In the genomic region with DNA sequence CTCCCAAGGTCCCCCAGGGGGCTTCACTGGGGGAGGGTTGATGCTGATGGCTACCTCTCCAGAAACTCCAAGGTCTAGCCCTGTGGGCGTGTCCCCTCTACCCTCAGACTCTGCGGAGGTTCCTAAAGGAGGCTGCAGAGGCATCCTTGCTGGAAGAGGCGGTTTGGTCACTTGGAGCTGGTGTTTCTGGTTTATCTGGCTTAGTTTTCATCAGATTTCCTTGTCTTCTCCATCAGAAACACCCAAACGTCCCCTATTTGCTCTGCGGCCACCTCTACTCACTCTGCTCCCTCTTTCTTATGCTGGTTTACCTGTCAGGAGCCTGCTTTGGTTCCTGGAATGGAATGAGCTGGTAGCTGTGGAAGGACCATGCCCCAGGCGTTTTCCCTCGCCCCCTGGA, we compare ENCODE assay signal across 19 cellular contexts. TPM values are rescaled to one million over a fixed set of nuclear protein-coding genes. Genes with fewer than 3 reads are reported as not detected.
"Had no signal": no experiment of that assay in that cellular context is flagged by ENCODE, and none has a peak within 500 bp of the region (broad histone marks: within the 10 kb centered on the region; RNA-seq: fewer than 3 reads in every experiment).

No MANE protein-coding gene starts in this region.

- H3K4me1 ChIP-seq: uterus had no signal

- H3K27ac ChIP-seq: left lung, testis, uterus had no signal

- H3K36me3 ChIP-seq: left lung, uterus had no signal

- DNase-seq: activated CD4-positive, alpha-beta memory T cell treated with anti-CD3 and anti-CD28 coated beads for 36 hours; activated CD4-positive, alpha-beta T cell treated with anti-CD3 and anti-CD28 coated beads for 1 hour; activated gamma-delta T cell; activated naive CD8-positive, alpha-beta T cell treated with anti-CD3 and anti-CD28 coated beads for 36 hours; activated T-cell treated with anti-CD3 and anti-CD28 coated beads, Interleukin-2, amount 50 U/mL, for 48 hours; anterior cingulate cortex; endodermal cell; foreskin melanocyte; head of caudate nucleus; left lung; mesenchymal stem cell; nephron progenitor cell; stimulated activated CD4-positive, alpha-beta T cell treated with anti-CD3 and anti-CD28 coated beads, Interleukin-1b, Interleukin-23, amount 100 ng/mL, for 48 hours; stimulated activated naive CD4-positive, alpha-beta T cell treated with Interleukin-2 at 50 U/mL for 16 hours; T-helper 9 cell; testis; uterus had no signal

- H3K9me3 ChIP-seq: left lung, testis, uterus had no signal

- H3K27ac Mint-ChIP-seq: activated CD4-positive, alpha-beta memory T cell treated with anti-CD3 and anti-CD28 coated beads for 36 hours; activated naive CD8-positive, alpha-beta T cell treated with anti-CD3 and anti-CD28 coated beads for 36 hours; endodermal cell; nephron progenitor cell had no signal

- H3K27me3 ChIP-seq: testis, uterus had no signal

- H3K4me3 ChIP-seq: left lung, testis, uterus had no signal

- ATAC-seq: left lung had no signal

- FAIRE-seq: islet of Langerhans had no signal

- H3K4me3 Mint-ChIP-seq: activated CD4-positive, alpha-beta memory T cell treated with anti-CD3 and anti-CD28 coated beads for 36 hours; activated naive CD8-positive, alpha-beta T cell treated with anti-CD3 and anti-CD28 coated beads for 36 hours; endodermal cell; nephron progenitor cell had no signal

- H3K36me3 Mint-ChIP-seq: activated CD4-positive, alpha-beta memory T cell treated with anti-CD3 and anti-CD28 coated beads for 36 hours; activated naive CD8-positive, alpha-beta T cell treated with anti-CD3 and anti-CD28 coated beads for 36 hours had no signal

- H3K9me3 Mint-ChIP-seq: activated CD4-positive, alpha-beta memory T cell treated with anti-CD3 and anti-CD28 coated beads for 36 hours; activated naive CD8-positive, alpha-beta T cell treated with anti-CD3 and anti-CD28 coated beads for 36 hours; endodermal cell; nephron progenitor cell had no signal

RNA-seq across cellular contexts. Expression of a gene that starts 2.5 kb away (rescaled TPM):
- total RNA-seq: activated CD4-positive, alpha-beta memory T cell treated with anti-CD3 and anti-CD28 coated beads for 36 hours; osteocyte had no signal
